24 cellular contexts compared by ENCODE assay signal in genomic region chr6:100925756-100926155, GRCh38.
"Had no signal": no experiment of that assay in that cellular context is flagged by ENCODE, and none has a peak within 500 bp of the region (broad histone marks: within the 10 kb centered on the region; RNA-seq: fewer than 3 reads in every experiment).

No MANE protein-coding gene starts in this region.

- ATAC-seq: natural killer cell; psoas muscle; right cardiac atrium; right lobe of liver; stimulated activated effector memory CD8-positive, alpha-beta T cell treated with anti-CD3 and anti-CD28 coated beads, Interleukin-12 subunit alpha, Interleukin-12 subunit beta, amount 100 ng/mL, for 72 hours; stimulated activated naive B cell treated with anti-CD40 and anti-IgM and Interleukin-4, amounts not matched to agents 10 μg/mL and 1 μg/mL and 100 μg/mL, for 72 hours; upper lobe of right lung had no signal

- H3K27ac ChIP-seq: neural progenitor cell, ovary, parathyroid adenoma, psoas muscle, right lobe of liver, sigmoid colon, stomach, thoracic aorta, thyroid gland, tibial nerve, upper lobe of right lung, uterus had no signal

- H3K4me1 ChIP-seq: neural progenitor cell, parathyroid adenoma, psoas muscle, right lobe of liver, sigmoid colon, stomach, thyroid gland, tibial nerve, upper lobe of right lung, uterus had no signal

- H3K4me3 ChIP-seq: neural progenitor cell, ovary, psoas muscle, right lobe of liver, sigmoid colon, stomach, thoracic aorta, thyroid gland, tibial nerve, upper lobe of right lung, uterus had no signal

- H3K36me3 ChIP-seq: neural progenitor cell, ovary, right lobe of liver, sigmoid colon, stomach, thoracic aorta, thyroid gland, tibial nerve, upper lobe of right lung, uterus had no signal

- H3K9me3 ChIP-seq: ovary, psoas muscle, right lobe of liver, sigmoid colon, stomach, thoracic aorta, thyroid gland, tibial nerve, upper lobe of right lung, uterus had no signal

- DNase-seq: natural killer cell; occipital lobe; ovary; posterior cingulate gyrus; psoas muscle; right cardiac atrium; right lobe of liver; sigmoid colon; small intestine; stimulated activated CD4-positive, alpha-beta T cell treated with anti-CD3 and anti-CD28 coated beads, Interleukin-15, amount 100 ng/mL, for 24 hours; stimulated activated CD4-positive, alpha-beta T cell treated with anti-CD3 and anti-CD28 coated beads, Interleukin-2, amount 100 ng/mL, for 24 hours; stimulated activated CD4-positive, alpha-beta T cell treated with anti-CD3 and anti-CD28 coated beads, Interleukin-2, amount 100 ng/mL, for 48 hours; stimulated activated CD4-positive, alpha-beta T cell treated with anti-CD3 and anti-CD28 coated beads, Interleukin-4, amount 100 ng/mL, for 24 hours; stimulated activated naive B cell treated with anti-CD40 and anti-IgM and Interleukin-4, amounts not matched to agents 10 μg/mL and 1 μg/mL and 100 μg/mL, for 72 hours; stimulated activated naive CD4-positive, alpha-beta T cell treated with Interleukin-2 at 50 U/mL for 16 hours; stomach; thyroid gland; upper lobe of right lung; uterus had no signal
